In genomic region chr1:67721112-67721511, GRCh38 we compare ENCODE assay signal across 21 cellular contexts.
"Had no signal": no experiment of that assay in that cellular context is flagged by ENCODE, and none has a peak within 500 bp of the region (broad histone marks: within the 10 kb centered on the region; RNA-seq: fewer than 3 reads in every experiment).

No MANE protein-coding gene starts in this region.

- H3K4me3 Mint-ChIP-seq: naive thymus-derived CD8-positive, alpha-beta T cell had no signal

- H3K4me1 Mint-ChIP-seq: naive thymus-derived CD8-positive, alpha-beta T cell had no signal

- H3K36me3 ChIP-seq: esophagus squamous epithelium, gastroesophageal sphincter, sigmoid colon, thyroid gland, upper lobe of left lung, uterus had no signal

- DNase-seq: effector CD4-positive, alpha-beta T cell; esophagus squamous epithelium; foreskin fibroblast; kidney; left colon; left ventricle myocardium superior; naive thymus-derived CD8-positive, alpha-beta T cell; posterior cingulate gyrus; sigmoid colon; stimulated activated CD4-positive, alpha-beta T cell treated with anti-CD3 and anti-CD28 coated beads, Interleukin-2, amount 100 ng/mL, for 24 hours; stimulated activated CD4-positive, alpha-beta T cell treated with anti-CD3 and anti-CD28 coated beads, Interleukin-4, amount 100 ng/mL, for 4 hours; stimulated activated naive CD4-positive, alpha-beta T cell; thyroid gland; upper lobe of left lung; uterus had no signal

- H3K4me3 ChIP-seq: coronary artery, esophagus squamous epithelium, gastroesophageal sphincter, lung, sigmoid colon, skin epidermis, thyroid gland, upper lobe of left lung, uterus had no signal

- H3K9me3 ChIP-seq: esophagus squamous epithelium, gastroesophageal sphincter, sigmoid colon, thyroid gland, upper lobe of left lung, uterus had no signal

- H3K36me3 Mint-ChIP-seq: naive thymus-derived CD8-positive, alpha-beta T cell had no signal

- H3K27ac Mint-ChIP-seq: naive thymus-derived CD8-positive, alpha-beta T cell had no signal

- H3K27me3 ChIP-seq: esophagus squamous epithelium, gastroesophageal sphincter, sigmoid colon, thyroid gland, upper lobe of left lung, uterus had no signal

- H3K27ac ChIP-seq: epithelial cell of prostate, esophagus squamous epithelium, gastroesophageal sphincter, thyroid gland, upper lobe of left lung had no signal

- FAIRE-seq: endometrium, kidney had no signal

- H3K9me3 Mint-ChIP-seq: naive thymus-derived CD8-positive, alpha-beta T cell had no signal
